Comparison of ENCODE assay signal across 2 cellular contexts in the genomic region with DNA sequence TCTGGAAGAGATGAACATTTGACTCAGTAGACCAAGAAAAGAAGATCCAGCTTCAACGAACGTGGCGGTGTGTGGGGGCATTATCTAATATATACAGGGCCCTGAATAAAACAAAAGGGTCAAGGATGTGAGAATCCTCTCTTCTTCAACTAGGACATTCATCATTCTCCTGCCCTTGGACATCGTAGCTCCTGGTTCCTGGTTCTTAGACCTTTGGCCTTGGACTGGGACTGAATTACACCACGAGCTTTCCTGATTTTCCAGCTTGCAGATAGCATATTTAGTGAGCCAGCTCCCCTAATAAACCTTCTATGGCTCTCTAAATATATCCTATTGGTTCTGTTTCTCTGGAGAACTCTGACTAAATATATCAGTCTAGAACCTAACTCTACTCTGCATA.
A peak's percentile ranks its signal among the peaks of the same experiment; 100 is the strongest.
TF ChIP-seq lines count a peak whose summit lies in the region.

No MANE protein-coding gene starts in this region.

TF ChIP-seq in liver, 16 proteins besides CTCF, POLR2A, EP300 and RAD21:
- TF ChIP-seq HNF4G (IDR thresholded peaks at IDR 0.05) (no peak), FOXA2 (IDR thresholded peaks at IDR 0.05) (no peak), NR2F2 (IDR thresholded peaks at IDR 0.05) (no peak), EGR1 (IDR thresholded peaks at IDR 0.05; ENCODE audit: low read depth in 2 of 2) (no peak), SP1 (IDR thresholded peaks at IDR 0.05) (no peak), HNF4A (conservative IDR thresholded peaks at IDR 0.05) (peak; percentile 80 to 86), RXRA (IDR thresholded peaks at IDR 0.05) (peak in 1 of 2 donors; percentile 14), YY1 (IDR thresholded peaks at IDR 0.05) (no peak)

TF ChIP-seq in HepG2, 621 proteins besides CTCF, POLR2A, EP300 and RAD21:
- TF ChIP-seq, protein P1, sequence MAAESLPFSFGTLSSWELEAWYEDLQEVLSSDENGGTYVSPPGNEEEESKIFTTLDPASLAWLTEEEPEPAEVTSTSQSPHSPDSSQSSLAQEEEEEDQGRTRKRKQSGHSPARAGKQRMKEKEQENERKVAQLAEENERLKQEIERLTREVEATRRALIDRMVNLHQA (CRISPR knock-in tag; IDR thresholded peaks at IDR 0.05): no peak
- TF ChIP-seq, protein P2, sequence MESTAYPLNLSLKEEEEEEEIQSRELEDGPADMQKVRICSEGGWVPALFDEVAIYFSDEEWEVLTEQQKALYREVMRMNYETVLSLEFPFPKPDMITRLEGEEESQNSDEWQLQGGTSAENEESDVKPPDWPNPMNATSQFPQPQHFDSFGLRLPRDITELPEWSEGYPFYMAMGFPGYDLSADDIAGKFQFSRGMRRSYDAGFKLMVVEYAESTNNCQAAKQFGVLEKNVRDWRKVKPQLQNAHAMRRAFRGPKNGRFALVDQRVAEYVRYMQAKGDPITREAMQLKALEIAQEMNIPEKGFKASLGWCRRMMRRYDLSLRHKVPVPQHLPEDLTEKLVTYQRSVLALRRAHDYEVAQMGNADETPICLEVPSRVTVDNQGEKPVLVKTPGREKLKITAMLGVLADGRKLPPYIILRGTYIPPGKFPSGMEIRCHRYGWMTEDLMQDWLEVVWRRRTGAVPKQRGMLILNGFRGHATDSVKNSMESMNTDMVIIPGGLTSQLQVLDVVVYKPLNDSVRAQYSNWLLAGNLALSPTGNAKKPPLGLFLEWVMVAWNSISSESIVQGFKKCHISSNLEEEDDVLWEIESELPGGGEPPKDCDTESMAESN (CRISPR knock-in tag; conservative IDR thresholded peaks at IDR 0.05): no peak
- TF ChIP-seq SRSF1 (optimal IDR thresholded peaks at IDR 0.05; ENCODE audit: low read depth, low read length) (no peak), ZNF264 (CRISPR knock-in tag; IDR thresholded peaks at IDR 0.05) (no peak), ZBTB8A (CRISPR knock-in tag; IDR thresholded peaks at IDR 0.05; ENCODE audit: borderline replicate concordance, low read depth) (no peak), ZNF761 (CRISPR knock-in tag; conservative IDR thresholded peaks at IDR 0.05) (no peak), SPEN (CRISPR knock-in tag; IDR thresholded peaks at IDR 0.05; ENCODE audit: low read depth) (no peak), ZNF556 (CRISPR knock-in tag; IDR thresholded peaks at IDR 0.05; ENCODE audit: borderline replicate concordance) (no peak), ZNF382 (CRISPR knock-in tag; IDR thresholded peaks at IDR 0.05; ENCODE audit: borderline replicate concordance) (no peak)
- TF ChIP-seq, protein P3, sequence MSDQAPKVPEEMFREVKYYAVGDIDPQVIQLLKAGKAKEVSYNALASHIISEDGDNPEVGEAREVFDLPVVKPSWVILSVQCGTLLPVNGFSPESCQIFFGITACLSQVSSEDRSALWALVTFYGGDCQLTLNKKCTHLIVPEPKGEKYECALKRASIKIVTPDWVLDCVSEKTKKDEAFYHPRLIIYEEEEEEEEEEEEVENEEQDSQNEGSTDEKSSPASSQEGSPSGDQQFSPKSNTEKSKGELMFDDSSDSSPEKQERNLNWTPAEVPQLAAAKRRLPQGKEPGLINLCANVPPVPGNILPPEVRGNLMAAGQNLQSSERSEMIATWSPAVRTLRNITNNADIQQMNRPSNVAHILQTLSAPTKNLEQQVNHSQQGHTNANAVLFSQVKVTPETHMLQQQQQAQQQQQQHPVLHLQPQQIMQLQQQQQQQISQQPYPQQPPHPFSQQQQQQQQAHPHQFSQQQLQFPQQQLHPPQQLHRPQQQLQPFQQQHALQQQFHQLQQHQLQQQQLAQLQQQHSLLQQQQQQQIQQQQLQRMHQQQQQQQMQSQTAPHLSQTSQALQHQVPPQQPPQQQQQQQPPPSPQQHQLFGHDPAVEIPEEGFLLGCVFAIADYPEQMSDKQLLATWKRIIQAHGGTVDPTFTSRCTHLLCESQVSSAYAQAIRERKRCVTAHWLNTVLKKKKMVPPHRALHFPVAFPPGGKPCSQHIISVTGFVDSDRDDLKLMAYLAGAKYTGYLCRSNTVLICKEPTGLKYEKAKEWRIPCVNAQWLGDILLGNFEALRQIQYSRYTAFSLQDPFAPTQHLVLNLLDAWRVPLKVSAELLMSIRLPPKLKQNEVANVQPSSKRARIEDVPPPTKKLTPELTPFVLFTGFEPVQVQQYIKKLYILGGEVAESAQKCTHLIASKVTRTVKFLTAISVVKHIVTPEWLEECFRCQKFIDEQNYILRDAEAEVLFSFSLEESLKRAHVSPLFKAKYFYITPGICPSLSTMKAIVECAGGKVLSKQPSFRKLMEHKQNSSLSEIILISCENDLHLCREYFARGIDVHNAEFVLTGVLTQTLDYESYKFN (CRISPR knock-in tag; conservative IDR thresholded peaks at IDR 0.05): no peak
